Comparison of ENCODE assay signal across 1 cellular context in genomic region chr5:39448504-39449128, GRCh38.
TF ChIP-seq lines count a peak whose summit lies in the region.

No MANE protein-coding gene starts in this region.

TF ChIP-seq in GM23338, 12 proteins besides CTCF, POLR2A, EP300 and RAD21 (continued from another document):
- TF ChIP-seq REST (IDR thresholded peaks at IDR 0.05; ENCODE audit: unreplicated experiment): no peak
- TF ChIP-seq POLR2AphosphoS5 (IDR thresholded peaks at IDR 0.05; ENCODE audit: low read depth): no peak
- TF ChIP-seq EZH2 (IDR thresholded peaks at IDR 0.05; ENCODE audit: low read depth, unreplicated experiment): no peak
- no peak for TF ChIP-seq NANOG (IDR thresholded peaks at IDR 0.05; ENCODE audit: borderline replicate concordance)
- no peak for TF ChIP-seq JUNB (IDR thresholded peaks at IDR 0.05; ENCODE audit: unreplicated experiment)
